10 cellular contexts compared by ENCODE assay signal in the genomic region with DNA sequence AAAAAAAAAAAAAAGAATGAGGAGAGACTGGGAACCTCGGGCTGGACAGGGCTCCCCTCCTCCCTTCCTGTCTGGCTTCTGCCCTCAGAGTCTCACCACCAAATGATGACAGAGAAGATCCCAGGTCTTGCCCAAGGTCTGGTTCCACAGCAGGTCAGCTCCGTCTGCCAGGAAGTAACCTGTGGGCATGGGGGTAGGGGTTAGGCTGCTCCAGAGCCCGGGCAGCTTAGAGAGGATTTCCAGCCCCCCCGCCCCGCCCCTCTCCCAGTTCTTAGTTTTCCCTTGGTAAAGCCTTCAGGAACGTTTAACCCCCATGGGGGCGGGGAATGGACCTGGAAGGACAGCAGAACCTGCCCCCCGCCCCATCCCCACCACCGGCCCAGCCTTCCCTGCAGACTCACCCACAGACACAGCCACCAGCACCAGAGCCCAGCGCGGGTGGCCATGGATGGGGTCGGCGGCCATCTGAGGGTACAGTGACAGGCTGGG. TPM values are rescaled to one million over a fixed set of nuclear protein-coding genes. Genes with fewer than 3 reads are reported as not detected.
A peak's percentile ranks its signal among the peaks of the same experiment; 100 is the strongest.
DNase-seq lines count a peak whose midpoint lies in the region; ATAC-seq, FAIRE-seq and TF ChIP-seq lines count a peak whose summit lies in the region.
"Had no signal": no experiment of that assay in that cellular context is flagged by ENCODE, and none has a peak within 500 bp of the region (broad histone marks: within the 10 kb centered on the region; RNA-seq: fewer than 3 reads in every experiment).

No MANE protein-coding gene starts in this region.

- peaks cover 7% of the 10 kb centered on the region for H3K4me1 Mint-ChIP-seq in activated CD8-positive, alpha-beta memory T cell treated with anti-CD3 and anti-CD28 coated beads, Interleukin-2, amount 10 ng/mL, durations not matched to agents 7 days and 5 days

- WGBS in HepG2 (ENCODE audit: low lambda C conversion rate), result 8% methylated on average over 2 of the region's 13 CpGs

- no TSS peak for BruUV-seq in HepG2 (replicated peaks; lab: Mats Ljungman, UMichigan)
- no TSS peak for BruUV-seq in PC-3 (replicated peaks; lab: Mats Ljungman, UMichigan)

- H3K4me3 ChIP-seq in cardiac fibroblast (replicated peaks in 1 of 2; ENCODE audit: low read depth in 2 of 2, low read length in 2 of 2) (peak overlapping the region; percentile 48 to 57), HepG2 (replicated peaks in 1 of 3; ENCODE audit: insufficient read depth in 1 of 3, low read depth in 2 of 3, low read length in 3 of 3) (peak overlapping the region; percentile 77 to 88 (median 85); a peak in 4 of 6 replicates), tibial artery (peak overlapping the region; percentile 66 to 97), PC-3 (ENCODE audit: low read length) (no peak overlapping the region)

- peaks cover 31% of the 10 kb centered on the region for H3K4me1 ChIP-seq in HepG2 (ENCODE audit: insufficient read depth, low read length)
- peaks cover 0 to 50% (median 47%) of the 10 kb centered on the region in 4 donors for H3K4me1 ChIP-seq in tibial artery
- H3K4me1 ChIP-seq in PC-3 (ENCODE audit: insufficient read depth, low read length), result peaks cover 33% of the 10 kb centered on the region

- H3K9ac ChIP-seq in HepG2 (ENCODE audit: insufficient read depth, low read depth, low read length) (peak overlapping the region; percentile 76; the same call in 1 of the 2 replicates), PC-3 (ENCODE audit: low read length) (no peak overlapping the region)

- H3K27me3 Mint-ChIP-seq in activated CD8-positive, alpha-beta memory T cell treated with anti-CD3 and anti-CD28 coated beads, Interleukin-2, amount 10 ng/mL, durations not matched to agents 7 days and 5 days, result peaks cover 50% of the 10 kb centered on the region

- in situ Hi-C loops in HepG2 (cut with HindIII; ENCODE audit: extremely low pct_ligation_motif_present, low pct_unique_long_range_greater_than_20kb), result loop anchor here (25.0 kb wide), 1 partner anchor 328 kb away; a partner anchor contains a TSS

- TF ChIP-seq POLR2A in HepG2 (IDR thresholded peaks at IDR 0.05; ENCODE audit: insufficient read depth in 1 of 2, low read depth in 2 of 2, low read length in 2 of 2), result no peak

- no peak for TF ChIP-seq EP300 in HepG2 (IDR thresholded peaks at IDR 0.05; ENCODE audit: low read depth in 2 of 2, low read length in 2 of 2)
- TF ChIP-seq EP300 in HepG2 (CRISPR knock-in tag; IDR thresholded peaks at IDR 0.05; ENCODE audit: borderline replicate concordance), result no peak

- no peaks in the 10 kb centered on the region for H3K9me2 ChIP-seq in PC-3 (replicated peaks; ENCODE audit: low read length)

- POLR2A ChIA-PET in HepG2 (lab: Yijun Ruan, JAX), result interaction anchor here (1.1 to 1.2 kb wide), 2 partner anchors 52 to 54 kb away, joined by 4 to 6 read pairs; a partner anchor contains a TSS
- POLR2A ChIA-PET in PC-3 (lab: Charles Lee; ENCODE audit: unreplicated experiment), result no interaction called here

- H4K20me1 ChIP-seq in HepG2 (ENCODE audit: insufficient read depth, low read length) (peaks cover 6% of the 10 kb centered on the region), PC-3 (ENCODE audit: low read length) (peaks cover 31% of the 10 kb centered on the region)

- peaks cover 13% of the 10 kb centered on the region for H3F3A ChIP-seq in PC-3 (ENCODE audit: low read length, unreplicated experiment)

- peak; percentile 8 for ATAC-seq in activated CD8-positive, alpha-beta memory T cell treated with anti-CD3 and anti-CD28 coated beads, Interleukin-2, amount 10 ng/mL, durations not matched to agents 7 days and 5 days
- peak; percentile 15 for ATAC-seq in HepG2
- ATAC-seq in PC-3, result no peak
- ATAC-seq in HG03378 (IDR thresholded peaks at IDR 0.05; ENCODE audit: unreplicated experiment), result no peak

- H3K27me3 ChIP-seq in HepG2 (ENCODE audit: control insufficient read depth in 1 of 2, insufficient read depth in 2 of 2, low read length in 2 of 2) (peaks cover 0 to 4% of the 10 kb centered on the region in 2 experiments; a peak in 1 of 5 replicates), tibial artery (no peaks in the 10 kb centered on the region), PC-3 (ENCODE audit: low read length) (no peaks in the 10 kb centered on the region)

- no peaks in the 10 kb centered on the region for H3K36me3 Mint-ChIP-seq in activated CD8-positive, alpha-beta memory T cell treated with anti-CD3 and anti-CD28 coated beads, Interleukin-2, amount 10 ng/mL, durations not matched to agents 7 days and 5 days
- H3K36me3 Mint-ChIP-seq: CD4-positive, CD25-positive, alpha-beta regulatory T cell had no signal

- no peak overlapping the region for H2AFZ ChIP-seq in HepG2 (ENCODE audit: low read length)
- H2AFZ ChIP-seq in PC-3 (ENCODE audit: low read length), result no peak overlapping the region

- intact Hi-C loops in HepG2 (cut with micrococcal nuclease; ENCODE audit: unreplicated experiment) (no loop called here), tibial artery (cut with DNase I; ENCODE audit: low total_unique reads) (loop anchor here (10.0 kb wide), 1 partner anchor 55 kb away; no protein-coding TSS in a partner anchor), PC-3 (cut with micrococcal nuclease) (no loop called here)

- H3K9me3 Mint-ChIP-seq in activated CD8-positive, alpha-beta memory T cell treated with anti-CD3 and anti-CD28 coated beads, Interleukin-2, amount 10 ng/mL, durations not matched to agents 7 days and 5 days (ENCODE audit: low read depth), result no peaks in the 10 kb centered on the region

- H3K79me2 ChIP-seq in HepG2 (ENCODE audit: insufficient read depth, low read length), result peaks cover 9% of the 10 kb centered on the region
- H3K79me2 ChIP-seq in PC-3 (ENCODE audit: low read length), result peaks cover 30% of the 10 kb centered on the region

- CTCF ChIA-PET in activated CD8-positive, alpha-beta memory T cell treated with anti-CD3 and anti-CD28 coated beads, Interleukin-2, amount 10 ng/mL, durations not matched to agents 7 days and 5 days (lab: Charles Lee), result interaction anchor here (0.6 to 0.7 kb wide), 2 partner anchors 12 to 13 kb away, joined by 3 read pairs; no protein-coding TSS in a partner anchor
- CTCF ChIA-PET in HepG2 (lab: Yijun Ruan, JAX; ENCODE audit: low intra/inter-chr PET ratio, low total read pairs) (no interaction called here), PC-3 (lab: Charles Lee) (no interaction called here)

- no peak for TF ChIP-seq CTCF in cardiac fibroblast (IDR thresholded peaks at IDR 0.05; ENCODE audit: low read depth, low read length)
- TF ChIP-seq CTCF in HepG2 (CRISPR knock-in tag; IDR thresholded peaks at IDR 0.05), result no peak
- no peak for TF ChIP-seq CTCF in tibial artery (IDR thresholded peaks at IDR 0.05)
- TF ChIP-seq CTCF in PC-3 (conservative IDR thresholded peaks at IDR 0.05; ENCODE audit: low read depth, low read length), result no peak

- no peak for FAIRE-seq in HepG2 (lab: Jason Lieb, UNC)

- H3K4me2 ChIP-seq in HepG2 (ENCODE audit: low read depth, low read length), result peak overlapping the region; percentile 76
- H3K4me2 ChIP-seq in PC-3 (ENCODE audit: low read length), result no peak overlapping the region

- H3K4me3 Mint-ChIP-seq in activated CD8-positive, alpha-beta memory T cell treated with anti-CD3 and anti-CD28 coated beads, Interleukin-2, amount 10 ng/mL, durations not matched to agents 7 days and 5 days, result no peak overlapping the region

- H3K9me3 ChIP-seq in HepG2 (ENCODE audit: low read length) (no peaks in the 10 kb centered on the region), tibial artery (no peaks in the 10 kb centered on the region), PC-3 (ENCODE audit: low read length) (no peaks in the 10 kb centered on the region)

- H3K27ac Mint-ChIP-seq in activated CD8-positive, alpha-beta memory T cell treated with anti-CD3 and anti-CD28 coated beads, Interleukin-2, amount 10 ng/mL, durations not matched to agents 7 days and 5 days, result no peak overlapping the region

- no peak for TF ChIP-seq RAD21 in HepG2 (CRISPR knock-in tag; IDR thresholded peaks at IDR 0.05)

- H3K27ac ChIP-seq in HepG2 (ENCODE audit: extremely low read length, insufficient read depth, low read length) (no peak overlapping the region), tibial artery (peak overlapping the region; percentile 86 to 98), PC-3 (ENCODE audit: low read length) (no peak overlapping the region)

- no peak for DNase-seq in activated CD8-positive, alpha-beta memory T cell treated with anti-CD3 and anti-CD28 coated beads, Interleukin-2, amount 10 ng/mL, durations not matched to agents 7 days and 5 days
- no peak for DNase-seq in activated CD8-positive, alpha-beta memory T cell treated with anti-CD3 and anti-CD28 coated beads, Interleukin-2, amount 50 U/mL, for 4 hours
- no peak for DNase-seq in cardiac fibroblast (ENCODE audit: low read depth in 2 of 2)
- DNase-seq in HepG2 (ENCODE audit: low spot score), result no peak
- no peak for DNase-seq in tibial artery
- no peak for DNase-seq in PC-3
- DNase-seq in NCI-H524 treated with DMSO at 0.1 percent for 48 hours (lab: John Stamatoyannopoulos, UW), result no peak
- DNase-seq: CD4-positive, CD25-positive, alpha-beta regulatory T cell; effector CD4-positive, alpha-beta T cell had no signal

- H3K36me3 ChIP-seq in HepG2 (replicated peaks in 1 of 2; ENCODE audit: control insufficient read depth in 1 of 2, insufficient read depth in 2 of 2, low read length in 2 of 2), result peaks cover 6 to 19% of the 10 kb centered on the region in 2 experiments
- H3K36me3 ChIP-seq in tibial artery, result peaks cover 16 to 43% (median 26%) of the 10 kb centered on the region in 3 donors
- H3K36me3 ChIP-seq in PC-3 (ENCODE audit: low read depth, low read length), result peaks cover 21% of the 10 kb centered on the region

RNA-seq across cellular contexts. Expression of a gene that starts 0.7 kb away (rescaled TPM):
- under 1 TPM; 0.20 to 0.28 TPM for total RNA-seq in activated CD8-positive, alpha-beta memory T cell treated with anti-CD3 and anti-CD28 coated beads, Interleukin-2, amount 10 ng/mL, durations not matched to agents 7 days and 5 days
- 0.84 and 1.1 TPM in 2 replicates for total RNA-seq in HepG2 (2016; rRNA removed; fragmentation: Illumina TruSeq; extraction: Trizol)
- total RNA-seq in HepG2 (2016; cell fraction: cytosol; rRNA removed; fragmentation: Illumina TruSeq; extraction: Trizol; ENCODE audit: low read depth), result 0.26 and 0.40 TPM in 2 replicates
- total RNA-seq in HepG2 (2016; cell fraction: insoluble cytoplasmic fraction; rRNA removed; fragmentation: Illumina TruSeq; extraction: Trizol), result 0.92 and 1.3 TPM in 2 replicates
- total RNA-seq in HepG2 (2016; cell fraction: membrane; rRNA removed; fragmentation: Illumina TruSeq; extraction: Trizol), result 0.86 and 1.1 TPM in 2 replicates
- total RNA-seq in HepG2 (2016; cell fraction: nucleus; rRNA removed; fragmentation: Illumina TruSeq; extraction: Trizol), result 0.84 and 0.94 TPM in 2 replicates
- polyA plus RNA-seq in HepG2 (2011; rRNA removed), result 0.90 and 1.2 TPM in 2 replicates
- polyA plus RNA-seq in HepG2 (2011; cell fraction: cytosol; rRNA removed), result 0.56 and 0.73 TPM in 2 replicates
- polyA plus RNA-seq in HepG2 (2011; cell fraction: nucleus; rRNA removed), result 0.92 and 1.4 TPM in 2 replicates
- 0.78 and 1.3 TPM in 2 replicates for polyA plus RNA-seq in HepG2 (2012)
- polyA plus RNA-seq in HepG2 (2016; cell fraction: cytosol; fragmentation: Illumina TruSeq; extraction: Trizol; ENCODE audit: low read depth), result 0.23 and 0.25 TPM in 2 replicates
- polyA plus RNA-seq in HepG2 (2016; cell fraction: insoluble cytoplasmic fraction; fragmentation: Illumina TruSeq; extraction: Trizol; ENCODE audit: low read depth), result 0.71 and 0.74 TPM in 2 replicates
- polyA plus RNA-seq in HepG2 (2016; cell fraction: membrane; fragmentation: Illumina TruSeq; extraction: Trizol; ENCODE audit: low read depth), result 0.47 and 0.49 TPM in 2 replicates
- polyA plus RNA-seq in HepG2 (2016; cell fraction: nucleus; fragmentation: Illumina TruSeq; extraction: Trizol; ENCODE audit: insufficient read depth, low read depth), result 1.4 and 1.5 TPM in 2 replicates
- polyA minus RNA-seq in HepG2 (2011; rRNA and poly(A)+ RNA removed; ENCODE audit: low replicate concordance), result 1.6 and 2.6 TPM in 2 replicates
- polyA minus RNA-seq in HepG2 (2011; cell fraction: cytosol; rRNA and poly(A)+ RNA removed), result 0.53 and 1.3 TPM in 2 replicates
- 1.3 and 1.6 TPM in 2 replicates for polyA minus RNA-seq in HepG2 (2011; cell fraction: nucleus; rRNA and poly(A)+ RNA removed)
- 0.63 and 0.77 TPM in 2 replicates for total RNA-seq in PC-3 (2014; rRNA removed)

RNA-seq across cellular contexts. Expression of a gene that starts 15.1 kb away (rescaled TPM):
- 10 to 100 TPM; 28.7 to 32.1 TPM for total RNA-seq in activated CD8-positive, alpha-beta memory T cell treated with anti-CD3 and anti-CD28 coated beads, Interleukin-2, amount 10 ng/mL, durations not matched to agents 7 days and 5 days
- total RNA-seq in HepG2 (2016; rRNA removed; fragmentation: Illumina TruSeq; extraction: Trizol) (12.5 and 16.7 TPM in 2 replicates), PC-3 (2014; rRNA removed) (14.6 and 16.4 TPM in 2 replicates)
- 3.6 and 3.9 TPM in 2 replicates for total RNA-seq in HepG2 (2016; cell fraction: cytosol; rRNA removed; fragmentation: Illumina TruSeq; extraction: Trizol; ENCODE audit: low read depth)
- 9.9 and 18.3 TPM in 2 replicates for total RNA-seq in HepG2 (2016; cell fraction: insoluble cytoplasmic fraction; rRNA removed; fragmentation: Illumina TruSeq; extraction: Trizol)
- 5.3 and 6.1 TPM in 2 replicates for total RNA-seq in HepG2 (2016; cell fraction: membrane; rRNA removed; fragmentation: Illumina TruSeq; extraction: Trizol)
- total RNA-seq in HepG2 (2016; cell fraction: nucleus; rRNA removed; fragmentation: Illumina TruSeq; extraction: Trizol), result 16.0 and 19.6 TPM in 2 replicates
- 9.1 and 15.1 TPM in 2 replicates for polyA plus RNA-seq in HepG2 (2011; rRNA removed)
- polyA plus RNA-seq in HepG2 (2011; cell fraction: cytosol; rRNA removed), result 6.4 and 10.5 TPM in 2 replicates
- 60.8 and 75.3 TPM in 2 replicates for polyA plus RNA-seq in HepG2 (2011; cell fraction: nucleus; rRNA removed)
- polyA plus RNA-seq in HepG2 (2012), result 8.5 and 12.5 TPM in 2 replicates
- polyA plus RNA-seq in HepG2 (2016; cell fraction: cytosol; fragmentation: Illumina TruSeq; extraction: Trizol; ENCODE audit: low read depth), result 1.8 and 2.2 TPM in 2 replicates
- 10.4 and 13.7 TPM in 2 replicates for polyA plus RNA-seq in HepG2 (2016; cell fraction: insoluble cytoplasmic fraction; fragmentation: Illumina TruSeq; extraction: Trizol; ENCODE audit: low read depth)
- 3.1 and 3.3 TPM in 2 replicates for polyA plus RNA-seq in HepG2 (2016; cell fraction: membrane; fragmentation: Illumina TruSeq; extraction: Trizol; ENCODE audit: low read depth)
- polyA plus RNA-seq in HepG2 (2016; cell fraction: nucleus; fragmentation: Illumina TruSeq; extraction: Trizol; ENCODE audit: insufficient read depth, low read depth), result 42.6 and 43.3 TPM in 2 replicates
- polyA minus RNA-seq in HepG2 (2011; rRNA and poly(A)+ RNA removed; ENCODE audit: low replicate concordance), result 15.7 and 46.8 TPM in 2 replicates
- polyA minus RNA-seq in HepG2 (2011; cell fraction: cytosol; rRNA and poly(A)+ RNA removed), result 13.4 and 15.0 TPM in 2 replicates
- 18.0 and 22.3 TPM in 2 replicates for polyA minus RNA-seq in HepG2 (2011; cell fraction: nucleus; rRNA and poly(A)+ RNA removed)

RNA-seq across cellular contexts. Expression of a gene that starts 24.8 kb away (rescaled TPM):
- 100 to 1,000 TPM; 324 to 358 TPM for total RNA-seq in activated CD8-positive, alpha-beta memory T cell treated with anti-CD3 and anti-CD28 coated beads, Interleukin-2, amount 10 ng/mL, durations not matched to agents 7 days and 5 days
- total RNA-seq in HepG2 (2016; rRNA removed; fragmentation: Illumina TruSeq; extraction: Trizol) (112 and 318 TPM in 2 replicates), PC-3 (2014; rRNA removed) (103 and 126 TPM in 2 replicates)
- 27.9 and 29.6 TPM in 2 replicates for total RNA-seq in HepG2 (2016; cell fraction: cytosol; rRNA removed; fragmentation: Illumina TruSeq; extraction: Trizol; ENCODE audit: low read depth)
- total RNA-seq in HepG2 (2016; cell fraction: insoluble cytoplasmic fraction; rRNA removed; fragmentation: Illumina TruSeq; extraction: Trizol), result 104 and 284 TPM in 2 replicates
- 59.5 and 61.6 TPM in 2 replicates for total RNA-seq in HepG2 (2016; cell fraction: membrane; rRNA removed; fragmentation: Illumina TruSeq; extraction: Trizol)
- 124 and 135 TPM in 2 replicates for total RNA-seq in HepG2 (2016; cell fraction: nucleus; rRNA removed; fragmentation: Illumina TruSeq; extraction: Trizol)
- 179 and 195 TPM in 2 replicates for polyA plus RNA-seq in HepG2 (2011; rRNA removed)
- 79.1 and 90.7 TPM in 2 replicates for polyA plus RNA-seq in HepG2 (2011; cell fraction: cytosol; rRNA removed)
- 265 and 296 TPM in 2 replicates for polyA plus RNA-seq in HepG2 (2011; cell fraction: nucleus; rRNA removed)
- 129 and 145 TPM in 2 replicates for polyA plus RNA-seq in HepG2 (2012)
- polyA plus RNA-seq in HepG2 (2016; cell fraction: cytosol; fragmentation: Illumina TruSeq; extraction: Trizol; ENCODE audit: low read depth), result 15.0 and 17.7 TPM in 2 replicates
- 300 and 377 TPM in 2 replicates for polyA plus RNA-seq in HepG2 (2016; cell fraction: insoluble cytoplasmic fraction; fragmentation: Illumina TruSeq; extraction: Trizol; ENCODE audit: low read depth)
- 37.4 and 39.7 TPM in 2 replicates for polyA plus RNA-seq in HepG2 (2016; cell fraction: membrane; fragmentation: Illumina TruSeq; extraction: Trizol; ENCODE audit: low read depth)
- polyA plus RNA-seq in HepG2 (2016; cell fraction: nucleus; fragmentation: Illumina TruSeq; extraction: Trizol; ENCODE audit: insufficient read depth, low read depth), result 245 and 257 TPM in 2 replicates
- polyA minus RNA-seq in HepG2 (2011; rRNA and poly(A)+ RNA removed; ENCODE audit: low replicate concordance), result 401 and 410 TPM in 2 replicates
- polyA minus RNA-seq in HepG2 (2011; cell fraction: cytosol; rRNA and poly(A)+ RNA removed), result 275 and 377 TPM in 2 replicates
- 189 and 229 TPM in 2 replicates for polyA minus RNA-seq in HepG2 (2011; cell fraction: nucleus; rRNA and poly(A)+ RNA removed)

RNA-seq across cellular contexts. Expression of a gene that starts 33.2 kb away (rescaled TPM):
- under 1 TPM; 0.18 to 0.19 TPM for total RNA-seq in activated CD8-positive, alpha-beta memory T cell treated with anti-CD3 and anti-CD28 coated beads, Interleukin-2, amount 10 ng/mL, durations not matched to agents 7 days and 5 days
- total RNA-seq in HepG2 (2016; rRNA removed; fragmentation: Illumina TruSeq; extraction: Trizol), result 123 and 309 TPM in 2 replicates
- 43.1 and 45.3 TPM in 2 replicates for total RNA-seq in HepG2 (2016; cell fraction: cytosol; rRNA removed; fragmentation: Illumina TruSeq; extraction: Trizol; ENCODE audit: low read depth)
- 113 and 316 TPM in 2 replicates for total RNA-seq in HepG2 (2016; cell fraction: insoluble cytoplasmic fraction; rRNA removed; fragmentation: Illumina TruSeq; extraction: Trizol)
- total RNA-seq in HepG2 (2016; cell fraction: membrane; rRNA removed; fragmentation: Illumina TruSeq; extraction: Trizol), result 90.4 and 105 TPM in 2 replicates
- total RNA-seq in HepG2 (2016; cell fraction: nucleus; rRNA removed; fragmentation: Illumina TruSeq; extraction: Trizol), result 243 and 286 TPM in 2 replicates
- 548 and 871 TPM in 2 replicates for polyA plus RNA-seq in HepG2 (2011; rRNA removed)
- polyA plus RNA-seq in HepG2 (2011; cell fraction: cytosol; rRNA removed), result 573 and 676 TPM in 2 replicates
- 1,260 and 1,369 TPM in 2 replicates for polyA plus RNA-seq in HepG2 (2011; cell fraction: nucleus; rRNA removed)
- 401 and 511 TPM in 2 replicates for polyA plus RNA-seq in HepG2 (2012)
- 58.6 and 61.9 TPM in 2 replicates for polyA plus RNA-seq in HepG2 (2016; cell fraction: cytosol; fragmentation: Illumina TruSeq; extraction: Trizol; ENCODE audit: low read depth)
- 142 and 163 TPM in 2 replicates for polyA plus RNA-seq in HepG2 (2016; cell fraction: insoluble cytoplasmic fraction; fragmentation: Illumina TruSeq; extraction: Trizol; ENCODE audit: low read depth)
- polyA plus RNA-seq in HepG2 (2016; cell fraction: membrane; fragmentation: Illumina TruSeq; extraction: Trizol; ENCODE audit: low read depth), result 96.0 and 97.4 TPM in 2 replicates
- polyA plus RNA-seq in HepG2 (2016; cell fraction: nucleus; fragmentation: Illumina TruSeq; extraction: Trizol; ENCODE audit: insufficient read depth, low read depth), result 572 and 581 TPM in 2 replicates
- polyA minus RNA-seq in HepG2 (2011; rRNA and poly(A)+ RNA removed; ENCODE audit: low replicate concordance), result 1.3 and 600 TPM in 2 replicates
- polyA minus RNA-seq in HepG2 (2011; cell fraction: cytosol; rRNA and poly(A)+ RNA removed), result 283 and 408 TPM in 2 replicates
- 211 and 291 TPM in 2 replicates for polyA minus RNA-seq in HepG2 (2011; cell fraction: nucleus; rRNA and poly(A)+ RNA removed)
- 2.2 and 2.5 TPM in 2 replicates for total RNA-seq in PC-3 (2014; rRNA removed)
- polyA plus RNA-seq: CD4-positive, CD25-positive, alpha-beta regulatory T cell had no signal

RNA-seq across cellular contexts. Expression of a gene that starts 52.4 kb away (rescaled TPM):
- total RNA-seq in activated CD8-positive, alpha-beta memory T cell treated with anti-CD3 and anti-CD28 coated beads, Interleukin-2, amount 10 ng/mL, durations not matched to agents 7 days and 5 days, result 1 to 10 TPM in 1 of 2 experiments, under 1 TPM in 1; 0.93 to 1.1 TPM
- total RNA-seq in HepG2 (2016; rRNA removed; fragmentation: Illumina TruSeq; extraction: Trizol) (418 and 853 TPM in 2 replicates), PC-3 (2014; rRNA removed) (1.7 TPM in 1 of 2 replicates, not detected in the other)
- total RNA-seq in HepG2 (2016; cell fraction: cytosol; rRNA removed; fragmentation: Illumina TruSeq; extraction: Trizol; ENCODE audit: low read depth), result 177 and 189 TPM in 2 replicates
- total RNA-seq in HepG2 (2016; cell fraction: insoluble cytoplasmic fraction; rRNA removed; fragmentation: Illumina TruSeq; extraction: Trizol), result 427 and 844 TPM in 2 replicates
- total RNA-seq in HepG2 (2016; cell fraction: membrane; rRNA removed; fragmentation: Illumina TruSeq; extraction: Trizol), result 209 and 251 TPM in 2 replicates
- 690 and 808 TPM in 2 replicates for total RNA-seq in HepG2 (2016; cell fraction: nucleus; rRNA removed; fragmentation: Illumina TruSeq; extraction: Trizol)
- polyA plus RNA-seq in HepG2 (2011; rRNA removed), result 2,101 and 2,733 TPM in 2 replicates
- 2,219 and 2,408 TPM in 2 replicates for polyA plus RNA-seq in HepG2 (2011; cell fraction: cytosol; rRNA removed)
- polyA plus RNA-seq in HepG2 (2011; cell fraction: nucleus; rRNA removed), result 1,095 and 1,323 TPM in 2 replicates
- polyA plus RNA-seq in HepG2 (2012), result 624 and 785 TPM in 2 replicates
- polyA plus RNA-seq in HepG2 (2016; cell fraction: cytosol; fragmentation: Illumina TruSeq; extraction: Trizol; ENCODE audit: low read depth), result 255 and 290 TPM in 2 replicates
- 625 and 642 TPM in 2 replicates for polyA plus RNA-seq in HepG2 (2016; cell fraction: insoluble cytoplasmic fraction; fragmentation: Illumina TruSeq; extraction: Trizol; ENCODE audit: low read depth)
- polyA plus RNA-seq in HepG2 (2016; cell fraction: membrane; fragmentation: Illumina TruSeq; extraction: Trizol; ENCODE audit: low read depth), result 280 and 299 TPM in 2 replicates
- polyA plus RNA-seq in HepG2 (2016; cell fraction: nucleus; fragmentation: Illumina TruSeq; extraction: Trizol; ENCODE audit: insufficient read depth, low read depth), result 1,428 and 1,667 TPM in 2 replicates
- polyA minus RNA-seq in HepG2 (2011; rRNA and poly(A)+ RNA removed; ENCODE audit: low replicate concordance), result 1.4 and 887 TPM in 2 replicates
- polyA minus RNA-seq in HepG2 (2011; cell fraction: cytosol; rRNA and poly(A)+ RNA removed), result 345 and 528 TPM in 2 replicates
- 167 and 268 TPM in 2 replicates for polyA minus RNA-seq in HepG2 (2011; cell fraction: nucleus; rRNA and poly(A)+ RNA removed)
- total RNA-seq: CD4-positive, CD25-positive, alpha-beta regulatory T cell had no signal

Comparison
In these comparisons a context has a peak if more than half of its experiments do, and no peak if none do; other contexts are left out.
1. ATAC-seq: peak in activated CD8-positive, alpha-beta memory T cell treated with anti-CD3 and anti-CD28 coated beads, Interleukin-2, amount 10 ng/mL, durations not matched to agents 7 days and 5 days (single experiment) and HepG2 (single experiment); none in PC-3 (single experiment) and HG03378 (single experiment).
2. H3K27ac ChIP-seq: peak in tibial artery (2 of 2); none in HepG2 (single experiment) and PC-3 (single experiment).